2 cellular contexts compared by ENCODE assay signal in genomic region chr7:87215051-87215450, GRCh38.
TF ChIP-seq lines count a peak whose summit lies in the region.

No MANE protein-coding gene starts in this region.

TF ChIP-seq in GM12878, 131 proteins besides CTCF, POLR2A, EP300 and RAD21:
- TF ChIP-seq IKZF1 (conservative IDR thresholded peaks at IDR 0.05) (no peak), BCLAF1 (IDR thresholded peaks at IDR 0.05) (no peak), NR2C1 (IDR thresholded peaks at IDR 0.05) (no peak), RFX5 (IDR thresholded peaks at IDR 0.05; ENCODE audit: low read depth, low read length) (no peak), RCOR1 (conservative IDR thresholded peaks at IDR 0.05; ENCODE audit: low read depth, low read length) (no peak), STAT3 (IDR thresholded peaks at IDR 0.05; ENCODE audit: low read depth, low read length) (no peak), SKIL (IDR thresholded peaks at IDR 0.05; ENCODE audit: low read depth, poor library complexity, severe bottlenecking) (no peak), NR2C2 (IDR thresholded peaks at IDR 0.05; ENCODE audit: borderline replicate concordance, control insufficient read depth, insufficient read length, low read depth) (no peak), ZZZ3 (IDR thresholded peaks at IDR 0.05; ENCODE audit: control insufficient read depth, insufficient read length, low read depth) (no peak), JUNB (IDR thresholded peaks at IDR 0.05) (no peak)
- TF ChIP-seq, protein P1, sequence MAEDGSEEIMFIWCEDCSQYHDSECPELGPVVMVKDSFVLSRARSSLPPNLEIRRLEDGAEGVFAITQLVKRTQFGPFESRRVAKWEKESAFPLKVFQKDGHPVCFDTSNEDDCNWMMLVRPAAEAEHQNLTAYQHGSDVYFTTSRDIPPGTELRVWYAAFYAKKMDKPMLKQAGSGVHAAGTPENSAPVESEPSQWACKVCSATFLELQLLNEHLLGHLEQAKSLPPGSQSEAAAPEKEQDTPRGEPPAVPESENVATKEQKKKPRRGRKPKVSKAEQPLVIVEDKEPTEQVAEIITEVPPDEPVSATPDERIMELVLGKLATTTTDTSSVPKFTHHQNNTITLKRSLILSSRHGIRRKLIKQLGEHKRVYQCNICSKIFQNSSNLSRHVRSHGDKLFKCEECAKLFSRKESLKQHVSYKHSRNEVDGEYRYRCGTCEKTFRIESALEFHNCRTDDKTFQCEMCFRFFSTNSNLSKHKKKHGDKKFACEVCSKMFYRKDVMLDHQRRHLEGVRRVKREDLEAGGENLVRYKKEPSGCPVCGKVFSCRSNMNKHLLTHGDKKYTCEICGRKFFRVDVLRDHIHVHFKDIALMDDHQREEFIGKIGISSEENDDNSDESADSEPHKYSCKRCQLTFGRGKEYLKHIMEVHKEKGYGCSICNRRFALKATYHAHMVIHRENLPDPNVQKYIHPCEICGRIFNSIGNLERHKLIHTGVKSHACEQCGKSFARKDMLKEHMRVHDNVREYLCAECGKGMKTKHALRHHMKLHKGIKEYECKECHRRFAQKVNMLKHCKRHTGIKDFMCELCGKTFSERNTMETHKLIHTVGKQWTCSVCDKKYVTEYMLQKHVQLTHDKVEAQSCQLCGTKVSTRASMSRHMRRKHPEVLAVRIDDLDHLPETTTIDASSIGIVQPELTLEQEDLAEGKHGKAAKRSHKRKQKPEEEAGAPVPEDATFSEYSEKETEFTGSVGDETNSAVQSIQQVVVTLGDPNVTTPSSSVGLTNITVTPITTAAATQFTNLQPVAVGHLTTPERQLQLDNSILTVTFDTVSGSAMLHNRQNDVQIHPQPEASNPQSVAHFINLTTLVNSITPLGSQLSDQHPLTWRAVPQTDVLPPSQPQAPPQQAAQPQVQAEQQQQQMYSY (CRISPR knock-in tag; IDR thresholded peaks at IDR 0.05): no peak
- TF ChIP-seq, protein P2, sequence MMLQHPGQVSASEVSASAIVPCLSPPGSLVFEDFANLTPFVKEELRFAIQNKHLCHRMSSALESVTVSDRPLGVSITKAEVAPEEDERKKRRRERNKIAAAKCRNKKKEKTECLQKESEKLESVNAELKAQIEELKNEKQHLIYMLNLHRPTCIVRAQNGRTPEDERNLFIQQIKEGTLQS (IDR thresholded peaks at IDR 0.05; ENCODE audit: borderline replicate concordance, extremely low read depth, low read depth, low read length): no peak

TF ChIP-seq in GM23338, 12 proteins besides CTCF, POLR2A, EP300 and RAD21:
- TF ChIP-seq EZH2 (IDR thresholded peaks at IDR 0.05; ENCODE audit: low read depth, unreplicated experiment) (no peak), CREB1 (CRISPR knock-in tag; IDR thresholded peaks at IDR 0.05; ENCODE audit: low read depth) (no peak), STAT1 (IDR thresholded peaks at IDR 0.05; ENCODE audit: unreplicated experiment) (no peak), ETS1 (IDR thresholded peaks at IDR 0.05) (no peak), POLR2AphosphoS5 (IDR thresholded peaks at IDR 0.05; ENCODE audit: low read depth) (no peak), ZNF114 (CRISPR knock-in tag; IDR thresholded peaks at IDR 0.05) (no peak), NANOG (IDR thresholded peaks at IDR 0.05; ENCODE audit: borderline replicate concordance) (no peak), JUNB (IDR thresholded peaks at IDR 0.05; ENCODE audit: unreplicated experiment) (no peak), EZH2phosphoT487 (IDR thresholded peaks at IDR 0.05; ENCODE audit: unreplicated experiment) (no peak), ZNF331 (CRISPR knock-in tag; IDR thresholded peaks at IDR 0.05; ENCODE audit: low read depth) (no peak)
- TF ChIP-seq, protein P3, sequence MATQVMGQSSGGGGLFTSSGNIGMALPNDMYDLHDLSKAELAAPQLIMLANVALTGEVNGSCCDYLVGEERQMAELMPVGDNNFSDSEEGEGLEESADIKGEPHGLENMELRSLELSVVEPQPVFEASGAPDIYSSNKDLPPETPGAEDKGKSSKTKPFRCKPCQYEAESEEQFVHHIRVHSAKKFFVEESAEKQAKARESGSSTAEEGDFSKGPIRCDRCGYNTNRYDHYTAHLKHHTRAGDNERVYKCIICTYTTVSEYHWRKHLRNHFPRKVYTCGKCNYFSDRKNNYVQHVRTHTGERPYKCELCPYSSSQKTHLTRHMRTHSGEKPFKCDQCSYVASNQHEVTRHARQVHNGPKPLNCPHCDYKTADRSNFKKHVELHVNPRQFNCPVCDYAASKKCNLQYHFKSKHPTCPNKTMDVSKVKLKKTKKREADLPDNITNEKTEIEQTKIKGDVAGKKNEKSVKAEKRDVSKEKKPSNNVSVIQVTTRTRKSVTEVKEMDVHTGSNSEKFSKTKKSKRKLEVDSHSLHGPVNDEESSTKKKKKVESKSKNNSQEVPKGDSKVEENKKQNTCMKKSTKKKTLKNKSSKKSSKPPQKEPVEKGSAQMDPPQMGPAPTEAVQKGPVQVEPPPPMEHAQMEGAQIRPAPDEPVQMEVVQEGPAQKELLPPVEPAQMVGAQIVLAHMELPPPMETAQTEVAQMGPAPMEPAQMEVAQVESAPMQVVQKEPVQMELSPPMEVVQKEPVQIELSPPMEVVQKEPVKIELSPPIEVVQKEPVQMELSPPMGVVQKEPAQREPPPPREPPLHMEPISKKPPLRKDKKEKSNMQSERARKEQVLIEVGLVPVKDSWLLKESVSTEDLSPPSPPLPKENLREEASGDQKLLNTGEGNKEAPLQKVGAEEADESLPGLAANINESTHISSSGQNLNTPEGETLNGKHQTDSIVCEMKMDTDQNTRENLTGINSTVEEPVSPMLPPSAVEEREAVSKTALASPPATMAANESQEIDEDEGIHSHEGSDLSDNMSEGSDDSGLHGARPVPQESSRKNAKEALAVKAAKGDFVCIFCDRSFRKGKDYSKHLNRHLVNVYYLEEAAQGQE (IDR thresholded peaks at IDR 0.05; ENCODE audit: unreplicated experiment): no peak
- TF ChIP-seq, protein P4, sequence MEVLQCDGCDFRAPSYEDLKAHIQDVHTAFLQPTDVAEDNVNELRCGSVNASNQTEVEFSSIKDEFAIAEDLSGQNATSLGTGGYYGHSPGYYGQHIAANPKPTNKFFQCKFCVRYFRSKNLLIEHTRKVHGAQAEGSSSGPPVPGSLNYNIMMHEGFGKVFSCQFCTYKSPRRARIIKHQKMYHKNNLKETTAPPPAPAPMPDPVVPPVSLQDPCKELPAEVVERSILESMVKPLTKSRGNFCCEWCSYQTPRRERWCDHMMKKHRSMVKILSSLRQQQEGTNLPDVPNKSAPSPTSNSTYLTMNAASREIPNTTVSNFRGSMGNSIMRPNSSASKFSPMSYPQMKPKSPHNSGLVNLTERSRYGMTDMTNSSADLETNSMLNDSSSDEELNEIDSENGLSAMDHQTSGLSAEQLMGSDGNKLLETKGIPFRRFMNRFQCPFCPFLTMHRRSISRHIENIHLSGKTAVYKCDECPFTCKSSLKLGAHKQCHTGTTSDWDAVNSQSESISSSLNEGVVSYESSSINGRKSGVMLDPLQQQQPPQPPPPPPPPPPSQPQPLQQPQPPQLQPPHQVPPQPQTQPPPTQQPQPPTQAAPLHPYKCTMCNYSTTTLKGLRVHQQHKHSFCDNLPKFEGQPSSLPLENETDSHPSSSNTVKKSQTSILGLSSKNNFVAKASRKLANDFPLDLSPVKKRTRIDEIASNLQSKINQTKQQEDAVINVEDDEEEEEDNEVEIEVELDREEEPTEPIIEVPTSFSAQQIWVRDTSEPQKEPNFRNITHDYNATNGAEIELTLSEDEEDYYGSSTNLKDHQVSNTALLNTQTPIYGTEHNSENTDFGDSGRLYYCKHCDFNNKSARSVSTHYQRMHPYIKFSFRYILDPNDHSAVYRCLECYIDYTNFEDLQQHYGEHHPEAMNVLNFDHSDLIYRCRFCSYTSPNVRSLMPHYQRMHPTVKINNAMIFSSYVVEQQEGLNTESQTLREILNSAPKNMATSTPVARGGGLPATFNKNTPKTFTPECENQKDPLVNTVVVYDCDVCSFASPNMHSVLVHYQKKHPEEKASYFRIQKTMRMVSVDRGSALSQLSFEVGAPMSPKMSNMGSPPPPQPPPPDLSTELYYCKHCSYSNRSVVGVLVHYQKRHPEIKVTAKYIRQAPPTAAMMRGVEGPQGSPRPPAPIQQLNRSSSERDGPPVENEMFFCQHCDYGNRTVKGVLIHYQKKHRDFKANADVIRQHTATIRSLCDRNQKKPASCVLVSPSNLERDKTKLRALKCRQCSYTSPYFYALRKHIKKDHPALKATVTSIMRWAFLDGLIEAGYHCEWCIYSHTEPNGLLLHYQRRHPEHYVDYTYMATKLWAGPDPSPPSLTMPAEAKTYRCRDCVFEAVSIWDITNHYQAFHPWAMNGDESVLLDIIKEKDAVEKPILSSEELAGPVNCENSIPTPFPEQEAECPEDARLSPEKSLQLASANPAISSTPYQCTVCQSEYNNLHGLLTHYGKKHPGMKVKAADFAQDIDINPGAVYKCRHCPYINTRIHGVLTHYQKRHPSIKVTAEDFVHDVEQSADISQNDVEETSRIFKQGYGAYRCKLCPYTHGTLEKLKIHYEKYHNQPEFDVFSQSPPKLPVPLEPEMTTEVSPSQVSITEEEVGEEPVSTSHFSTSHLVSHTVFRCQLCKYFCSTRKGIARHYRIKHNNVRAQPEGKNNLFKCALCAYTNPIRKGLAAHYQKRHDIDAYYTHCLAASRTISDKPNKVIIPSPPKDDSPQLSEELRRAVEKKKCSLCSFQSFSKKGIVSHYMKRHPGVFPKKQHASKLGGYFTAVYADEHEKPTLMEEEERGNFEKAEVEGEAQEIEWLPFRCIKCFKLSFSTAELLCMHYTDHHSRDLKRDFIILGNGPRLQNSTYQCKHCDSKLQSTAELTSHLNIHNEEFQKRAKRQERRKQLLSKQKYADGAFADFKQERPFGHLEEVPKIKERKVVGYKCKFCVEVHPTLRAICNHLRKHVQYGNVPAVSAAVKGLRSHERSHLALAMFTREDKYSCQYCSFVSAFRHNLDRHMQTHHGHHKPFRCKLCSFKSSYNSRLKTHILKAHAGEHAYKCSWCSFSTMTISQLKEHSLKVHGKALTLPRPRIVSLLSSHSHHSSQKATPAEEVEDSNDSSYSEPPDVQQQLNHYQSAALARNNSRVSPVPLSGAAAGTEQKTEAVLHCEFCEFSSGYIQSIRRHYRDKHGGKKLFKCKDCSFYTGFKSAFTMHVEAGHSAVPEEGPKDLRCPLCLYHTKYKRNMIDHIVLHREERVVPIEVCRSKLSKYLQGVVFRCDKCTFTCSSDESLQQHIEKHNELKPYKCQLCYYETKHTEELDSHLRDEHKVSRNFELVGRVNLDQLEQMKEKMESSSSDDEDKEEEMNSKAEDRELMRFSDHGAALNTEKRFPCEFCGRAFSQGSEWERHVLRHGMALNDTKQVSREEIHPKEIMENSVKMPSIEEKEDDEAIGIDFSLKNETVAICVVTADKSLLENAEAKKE (CRISPR knock-in tag; IDR thresholded peaks at IDR 0.05): no peak
